ENCODE assay signal across 8 cellular contexts in the genomic region with DNA sequence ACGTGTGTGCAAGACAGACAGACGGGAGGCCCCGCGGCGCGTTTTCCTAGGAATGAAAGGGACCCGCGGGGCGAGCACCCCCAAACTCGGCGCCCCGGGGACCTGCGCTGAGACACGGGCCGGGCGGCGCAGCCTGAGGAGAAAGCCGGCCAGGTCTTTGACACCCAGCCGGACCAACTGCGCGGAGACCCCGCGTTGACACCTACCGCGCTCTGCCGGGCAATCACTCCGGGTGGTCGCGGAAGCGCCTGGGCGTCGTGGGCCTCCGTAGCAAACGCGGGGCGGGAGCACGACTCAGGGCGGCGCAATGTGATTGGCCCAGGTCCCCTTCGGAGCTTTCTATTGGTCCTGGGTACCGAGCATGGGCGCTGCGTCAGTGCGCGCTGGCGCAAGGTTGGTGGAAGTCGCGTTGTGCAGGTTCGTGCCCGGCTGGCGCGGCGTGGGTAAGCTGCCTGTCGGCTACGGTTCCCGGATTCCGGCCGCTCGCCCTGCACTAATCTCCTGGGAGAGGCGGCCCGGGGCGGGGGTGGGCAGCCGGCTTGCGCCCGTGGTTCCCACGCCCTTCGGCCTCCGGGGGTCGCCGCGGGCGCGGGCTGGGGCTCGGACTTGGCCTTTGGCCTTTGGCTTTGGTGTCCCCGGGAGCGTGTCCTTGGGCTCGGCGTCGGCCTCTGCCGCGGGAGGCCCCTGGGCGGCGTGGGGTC. TPM values are rescaled to one million over a fixed set of nuclear protein-coding genes. Genes with fewer than 3 reads are reported as not detected.
A peak's percentile ranks its signal among the peaks of the same experiment; 100 is the strongest.
DNase-seq lines count a peak whose midpoint lies in the region; ATAC-seq and TF ChIP-seq lines count a peak whose summit lies in the region.

A gene with protein sequence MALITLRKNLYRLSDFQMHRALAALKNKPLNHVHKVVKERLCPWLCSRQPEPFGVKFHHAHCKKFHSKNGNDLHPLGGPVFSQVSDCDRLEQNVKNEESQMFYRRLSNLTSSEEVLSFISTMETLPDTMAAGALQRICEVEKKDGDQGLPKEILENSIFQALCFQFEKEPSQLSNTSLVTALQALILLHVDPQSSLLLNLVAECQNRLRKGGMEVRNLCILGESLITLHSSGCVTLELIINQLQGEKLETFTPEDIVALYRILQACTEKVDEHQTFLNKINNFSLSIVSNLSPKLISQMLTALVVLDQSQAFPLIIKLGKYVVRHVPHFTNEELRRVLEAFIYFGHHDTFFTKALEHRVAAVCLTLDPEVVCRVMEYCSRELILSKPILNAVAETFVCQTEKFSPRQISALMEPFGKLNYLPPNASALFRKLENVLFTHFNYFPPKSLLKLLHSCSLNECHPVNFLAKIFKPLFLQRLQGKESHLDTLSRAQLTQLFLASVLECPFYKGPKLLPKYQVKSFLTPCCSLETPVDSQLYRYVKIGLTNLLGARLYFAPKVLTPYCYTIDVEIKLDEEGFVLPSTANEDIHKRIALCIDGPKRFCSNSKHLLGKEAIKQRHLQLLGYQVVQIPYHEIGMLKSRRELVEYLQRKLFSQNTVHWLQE (minus strand): TSS at position 259 of the 701 bp plus-strand sequence. CDS start 948 bp downstream, outside the sequence.
Gene MTRR (plus strand): TSS at position 376 of the 701 bp plus-strand sequence. CDS start 1,647 bp downstream, outside the sequence.

- DNase-seq in DMS53 (lab: John Stamatoyannopoulos, UW) (peak; percentile 97), KG1 (lab: John Stamatoyannopoulos, UW) (peak; percentile 87), Panc1 (ENCODE audit: low read depth, low spot score) (peak; percentile 73), myocyte (ENCODE audit: low read depth) (peak; percentile 96)
- DNase-seq in activated T-cell treated with anti-CD3 and anti-CD28 coated beads, Interleukin-2, amount 50 U/mL, for 4 hours = peak; percentile 85
- DNase-seq in stimulated activated CD8-positive, alpha-beta memory T cell treated with anti-CD3 and anti-CD28 coated beads, Interleukin-7, amount 100 ng/mL, for 48 hours (ENCODE audit: extremely low read depth in 1 of 2, low read depth in 1 of 2) = peak; percentile 83 to 89

- H3K27ac ChIP-seq in Panc1 (ENCODE audit: low read length) = peak within 1 kb of the TSS; percentile 94

- no peaks in the 10 kb centered on the region for H3K27me3 Mint-ChIP-seq in activated T-cell treated with anti-CD3 and anti-CD28 coated beads, Interleukin-2, amount 50 U/mL, for 4 hours (ENCODE audit: low read depth)

- POLR2A ChIA-PET in Panc1 (lab: Charles Lee) = interaction anchor here (0.7 kb wide), 1 partner anchor 599 kb away, joined by 3 read pairs; no protein-coding TSS in a partner anchor

- H3K4me3 ChIP-seq in Panc1 (ENCODE audit: low read depth in 2 of 2, low read length in 2 of 2) = peak within 1 kb of the TSS; percentile 73 to 80

- intact Hi-C loops in Panc1 (cut with micrococcal nuclease; ENCODE audit: unreplicated experiment) = no loop called here

- peak; percentile 96 for ATAC-seq in GM21723 (IDR thresholded peaks at IDR 0.05; ENCODE audit: unreplicated experiment)
- peak; percentile 100 for ATAC-seq in Panc1
- ATAC-seq in activated T-cell treated with anti-CD3 and anti-CD28 coated beads, Interleukin-2, amount 50 U/mL, for 4 hours = peak; percentile 98
- peak; percentile 100 for ATAC-seq in esophagus mucosa

- peaks cover 63% of the 10 kb centered on the region for H3K4me1 Mint-ChIP-seq in activated T-cell treated with anti-CD3 and anti-CD28 coated beads, Interleukin-2, amount 50 U/mL, for 4 hours (ENCODE audit: low read depth)

- BruUV-seq in Panc1 (replicated peaks; lab: Mats Ljungman, UMichigan) = no TSS peak

- TF ChIP-seq CTCF in Panc1 (IDR thresholded peaks at IDR 0.05) = no peak

- H3K9me3 Mint-ChIP-seq in activated T-cell treated with anti-CD3 and anti-CD28 coated beads, Interleukin-2, amount 50 U/mL, for 4 hours = no peaks in the 10 kb centered on the region

- in situ Hi-C loops in Panc1 (cut with HindIII; ENCODE audit: low pct_unique_long_range_greater_than_20kb, low sequenced_read_pairs) = no loop called here

- CTCF ChIA-PET in Panc1 (lab: Charles Lee) = interaction anchor here (1.3 kb wide), 1 partner anchor 1103 kb away, joined by 3 read pairs; no protein-coding TSS in a partner anchor

- H3K4me1 ChIP-seq in Panc1 (ENCODE audit: control insufficient read depth, insufficient read depth, low read length) = peaks cover 25% of the 10 kb centered on the region

- H3K9me3 ChIP-seq in Panc1 (ENCODE audit: control insufficient read depth, insufficient read depth, low read depth, low read length) = no peaks in the 10 kb centered on the region

- no peaks in the 10 kb centered on the region for H3K27me3 ChIP-seq in Panc1 (ENCODE audit: control insufficient read depth, insufficient read depth, low read length)

- peaks cover 26% of the 10 kb centered on the region for H3K36me3 ChIP-seq in Panc1 (ENCODE audit: control insufficient read depth, insufficient read depth, low read length)

- H3K4me3 Mint-ChIP-seq in activated T-cell treated with anti-CD3 and anti-CD28 coated beads, Interleukin-2, amount 50 U/mL, for 4 hours = peak within 1 kb of the TSS; percentile 97

- peaks cover 27% of the 10 kb centered on the region for H3K36me3 Mint-ChIP-seq in activated T-cell treated with anti-CD3 and anti-CD28 coated beads, Interleukin-2, amount 50 U/mL, for 4 hours (ENCODE audit: insufficient read depth)

RNA-seq across cellular contexts. Expression of the first gene that starts in this region (rescaled TPM):
- total RNA-seq in Panc1 (2021; ENCODE audit: unreplicated experiment) (9.9 TPM), esophagus mucosa (5.5 TPM), myocyte (11.9 and 12.1 TPM in 2 replicates)
- 4.4 TPM for polyA plus RNA-seq in Panc1 (2012; ENCODE audit: insufficient read length)
- 10 to 100 TPM; 18.2 to 22.5 (median 19.8) TPM for total RNA-seq in activated T-cell treated with anti-CD3 and anti-CD28 coated beads, Interleukin-2, amount 50 U/mL, for 4 hours
- polyA plus RNA-seq in myocyte (2012) = 4.2 TPM

RNA-seq across cellular contexts. Expression of gene MTRR, which starts in this region (rescaled TPM):
- total RNA-seq in Panc1 (2021; ENCODE audit: unreplicated experiment) = 57.8 TPM
- 38.3 TPM for polyA plus RNA-seq in Panc1 (2012; ENCODE audit: insufficient read length)
- total RNA-seq in activated T-cell treated with anti-CD3 and anti-CD28 coated beads, Interleukin-2, amount 50 U/mL, for 4 hours = 10 to 100 TPM; 57.2 to 64.8 (median 57.9) TPM
- total RNA-seq in esophagus mucosa = 24.6 TPM
- 24.4 and 37.7 TPM in 2 replicates for total RNA-seq in myocyte
- 18.1 TPM for polyA plus RNA-seq in myocyte (2012)

Comparison
In these comparisons a context has a peak if more than half of its experiments do, and no peak if none do; other contexts are left out.
1. Peak in every context shown above with its lines: DNase-seq, ATAC-seq, H3K4me3 ChIP-seq and H3K27ac ChIP-seq.